Comparison of ENCODE assay signal across 8 cellular contexts in the genomic region with DNA sequence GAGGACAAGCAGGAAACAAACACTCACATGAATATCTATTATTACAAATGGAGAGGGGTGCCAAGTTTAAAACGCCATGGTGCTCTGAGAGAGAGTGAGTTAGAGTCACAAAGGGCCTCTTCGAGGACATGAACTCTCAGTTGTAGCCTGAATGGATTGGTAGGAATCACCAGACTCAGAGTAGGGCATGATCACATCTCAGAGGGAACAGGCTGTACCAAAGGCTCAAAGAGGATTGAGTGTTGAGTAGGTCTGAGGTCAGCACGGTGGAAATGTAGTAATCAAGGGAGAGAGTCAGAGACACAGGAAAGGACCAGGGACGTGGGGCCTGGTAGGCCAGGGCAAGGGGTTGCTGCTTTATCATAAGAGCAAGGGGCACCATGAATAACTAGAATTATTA. TPM values are rescaled to one million over a fixed set of nuclear protein-coding genes. Genes with fewer than 3 reads are reported as not detected.
"Had no signal": no experiment of that assay in that cellular context is flagged by ENCODE, and none has a peak within 500 bp of the region (broad histone marks: within the 10 kb centered on the region; RNA-seq: fewer than 3 reads in every experiment).

No MANE protein-coding gene starts in this region.

RNA-seq across cellular contexts. Expression of gene FBXW10, which starts 10.5 kb away (rescaled TPM):
- total RNA-seq: activated naive CD4-positive, alpha-beta T cell treated with anti-CD3 and anti-CD28 coated beads, Interleukin-2, amount 50 U/mL, for 72 hours; epithelial cell of proximal tubule; right atrium auricular region; skeletal muscle tissue; tibial nerve; urinary bladder had no signal
- polyA plus RNA-seq: fibroblast of lung, immature natural killer cell had no signal
